1 cellular context compared by ENCODE assay signal in the genomic region with DNA sequence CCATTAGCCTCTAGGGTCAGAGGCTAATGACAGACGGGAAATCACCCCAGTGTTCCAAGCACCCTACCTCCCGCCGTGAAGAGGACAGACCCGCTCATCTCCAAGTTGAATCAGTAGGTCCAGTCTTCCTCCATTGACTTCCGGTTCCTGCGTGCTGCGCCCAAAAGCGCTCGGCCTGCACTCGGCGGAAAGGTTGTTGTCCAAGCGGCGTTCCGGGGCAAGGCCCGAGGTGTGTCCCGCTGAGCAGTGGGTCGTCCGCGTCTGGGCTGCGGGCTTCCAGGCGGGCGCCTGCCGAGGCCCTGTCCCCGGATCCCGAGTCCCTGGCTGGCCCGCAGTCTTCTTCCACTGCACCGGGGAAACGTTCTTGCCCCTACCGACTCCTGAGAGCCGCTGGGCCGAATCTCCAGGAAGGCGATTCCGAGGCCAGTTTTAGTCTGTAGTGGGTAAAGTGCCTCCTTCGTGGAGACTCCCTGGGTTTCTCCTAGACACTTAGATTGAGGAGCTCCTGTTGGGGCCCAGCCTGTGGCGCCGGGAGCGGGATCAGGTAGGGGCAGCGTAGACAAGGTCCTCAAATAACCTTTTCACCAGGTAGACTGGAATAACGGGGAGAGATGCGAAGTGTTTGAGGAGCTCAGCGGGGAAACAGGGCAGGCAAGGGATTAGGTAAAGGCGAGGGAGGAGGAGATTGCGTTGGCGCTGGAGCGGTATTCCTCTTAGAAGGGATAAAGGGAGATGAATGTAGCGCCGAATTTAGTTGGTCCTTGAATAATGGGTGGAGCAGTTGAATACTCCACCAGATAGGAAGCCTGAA.
TF ChIP-seq lines count a peak whose summit lies in the region.

A gene with protein sequence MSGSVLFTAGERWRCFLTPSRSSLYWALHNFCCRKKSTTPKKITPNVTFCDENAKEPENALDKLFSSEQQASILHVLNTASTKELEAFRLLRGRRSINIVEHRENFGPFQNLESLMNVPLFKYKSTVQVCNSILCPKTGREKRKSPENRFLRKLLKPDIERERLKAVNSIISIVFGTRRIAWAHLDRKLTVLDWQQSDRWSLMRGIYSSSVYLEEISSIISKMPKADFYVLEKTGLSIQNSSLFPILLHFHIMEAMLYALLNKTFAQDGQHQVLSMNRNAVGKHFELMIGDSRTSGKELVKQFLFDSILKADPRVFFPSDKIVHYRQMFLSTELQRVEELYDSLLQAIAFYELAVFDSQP (minus strand): TSS at position 138 of the 811 bp plus-strand sequence. CDS start 40 bp downstream, at position 98.

TF ChIP-seq in H1, 55 proteins besides CTCF, POLR2A, EP300 and RAD21 (continues in another document):
- TF ChIP-seq CBX5 (IDR thresholded peaks at IDR 0.05; ENCODE audit: low read depth, low read length) (no peak), POLR2AphosphoS5 (IDR thresholded peaks at IDR 0.05; ENCODE audit: low read depth, low read length) (peak; percentile 43; the same call in 1 of the 2 replicates), EZH2 (IDR thresholded peaks at IDR 0.05; ENCODE audit: low read depth, low read length, severe bottlenecking) (no peak), KDM5A (IDR thresholded peaks at IDR 0.05; ENCODE audit: low read length) (peak; percentile 88), SP1 (IDR thresholded peaks at IDR 0.05; ENCODE audit: low read depth, low read length) (peak; percentile 63; the same call in 1 of the 2 replicates), TAF7 (optimal IDR thresholded peaks at IDR 0.05; ENCODE audit: borderline replicate concordance, low read depth, low read length) (peak; percentile 72), RNF2 (IDR thresholded peaks at IDR 0.05; ENCODE audit: borderline replicate concordance, low read depth, low read length, missing control alignments, poor library complexity, severe bottlenecking) (no peak), GTF2F1 (IDR thresholded peaks at IDR 0.05; ENCODE audit: borderline replicate concordance, low read depth, low read length) (peak; percentile 83; the same call in 1 of the 2 replicates), CEBPB (IDR thresholded peaks at IDR 0.05; ENCODE audit: low read depth, low read length) (no peak), CTBP2 (IDR thresholded peaks at IDR 0.05; ENCODE audit: borderline replicate concordance, insufficient read depth, insufficient read length, low read length) (peak; percentile 81), BCL11A (IDR thresholded peaks at IDR 0.05; ENCODE audit: low read depth in 2 of 2, low read length in 2 of 2) (no peak), JUN (IDR thresholded peaks at IDR 0.05; ENCODE audit: low read depth, low read length) (no peak), TEAD4 (IDR thresholded peaks at IDR 0.05; ENCODE audit: low read depth, low read length) (peak; percentile 48; the same call in 1 of the 2 replicates), MAFK (IDR thresholded peaks at IDR 0.05; ENCODE audit: low read depth, low read length) (no peak; the same call in 1 of the 2 replicates), PHF8 (conservative IDR thresholded peaks at IDR 0.05; ENCODE audit: low read depth, low read length) (peak; percentile 74), NANOG (IDR thresholded peaks at IDR 0.05; ENCODE audit: insufficient read depth, low read depth, low read length, poor library complexity, severe bottlenecking) (peak; percentile 42), SIRT6 (IDR thresholded peaks at IDR 0.05; ENCODE audit: low read length) (no peak), BACH1 (IDR thresholded peaks at IDR 0.05; ENCODE audit: low read length) (peak; percentile 42; the same call in 1 of the 2 replicates), RBBP5 (IDR thresholded peaks at IDR 0.05; ENCODE audit: borderline replicate concordance, low read depth, low read length) (peak; percentile 75; the same call in 1 of the 2 replicates), HDAC6 (IDR thresholded peaks at IDR 0.05; ENCODE audit: low read depth, low read length) (no peak), RFX5 (IDR thresholded peaks at IDR 0.05; ENCODE audit: borderline replicate concordance, low read depth, low read length) (no peak), CBX8 (IDR thresholded peaks at IDR 0.05; ENCODE audit: borderline replicate concordance, low read depth, low read length) (no peak), BRCA1 (IDR thresholded peaks at IDR 0.05; ENCODE audit: low read depth, low read length) (no peak), POU5F1 (IDR thresholded peaks at IDR 0.05; ENCODE audit: low read depth, low read length) (0 out of 2 replicates have a peak, but pooled peaks have one; percentile 30), SUZ12 (IDR thresholded peaks at IDR 0.05; ENCODE audit: low read length) (no peak), SP2 (IDR thresholded peaks at IDR 0.05; ENCODE audit: low read length) (no peak), YY1 (IDR thresholded peaks at IDR 0.05; ENCODE audit: low read depth, low read length) (peak; percentile 88), CREB1 (IDR thresholded peaks at IDR 0.05) (peak; percentile 73; the same call in 1 of the 2 replicates), SP4 (IDR thresholded peaks at IDR 0.05; ENCODE audit: low read length) (peak; percentile 81), GABPA (IDR thresholded peaks at IDR 0.05; ENCODE audit: borderline replicate concordance, insufficient read depth, low read length) (peak; percentile 99), ASH2L (IDR thresholded peaks at IDR 0.05; ENCODE audit: low read length) (peak; percentile 82), RXRA (IDR thresholded peaks at IDR 0.05; ENCODE audit: insufficient read depth, low read depth, low read length) (no peak; the same call in 1 of the 2 replicates), ZNF274 (IDR thresholded peaks at IDR 0.05; ENCODE audit: borderline replicate concordance, extremely low read depth, low read length) (no peak), SIN3A (conservative IDR thresholded peaks at IDR 0.05 in 1 of 2, IDR thresholded peaks at IDR 0.05 in 1 of 2; ENCODE audit: low read depth in 1 of 2, low read length in 2 of 2) (peak; percentile 53 to 92; a peak in 3 of 4 replicates), TBP (IDR thresholded peaks at IDR 0.05; ENCODE audit: low read depth, low read length) (peak; percentile 84), SIX5 (IDR thresholded peaks at IDR 0.05; ENCODE audit: low read depth, low read length) (no peak; the same call in 1 of the 2 replicates), KDM4A (IDR thresholded peaks at IDR 0.05; ENCODE audit: low read depth, low read length, severe bottlenecking) (peak; percentile 62), FOSL1 (IDR thresholded peaks at IDR 0.05; ENCODE audit: insufficient read depth, low read depth, low read length) (0 out of 2 replicates have a peak, but pooled peaks have one; percentile 10), KDM1A (IDR thresholded peaks at IDR 0.05; ENCODE audit: borderline replicate concordance, low read length) (no peak), SRF (IDR thresholded peaks at IDR 0.05; ENCODE audit: low read depth, low read length) (no peak), CHD2 (IDR thresholded peaks at IDR 0.05; ENCODE audit: low read length) (peak; percentile 33; the same call in 1 of the 2 replicates)
- TF ChIP-seq, protein P1, sequence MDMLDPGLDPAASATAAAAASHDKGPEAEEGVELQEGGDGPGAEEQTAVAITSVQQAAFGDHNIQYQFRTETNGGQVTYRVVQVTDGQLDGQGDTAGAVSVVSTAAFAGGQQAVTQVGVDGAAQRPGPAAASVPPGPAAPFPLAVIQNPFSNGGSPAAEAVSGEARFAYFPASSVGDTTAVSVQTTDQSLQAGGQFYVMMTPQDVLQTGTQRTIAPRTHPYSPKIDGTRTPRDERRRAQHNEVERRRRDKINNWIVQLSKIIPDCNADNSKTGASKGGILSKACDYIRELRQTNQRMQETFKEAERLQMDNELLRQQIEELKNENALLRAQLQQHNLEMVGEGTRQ (IDR thresholded peaks at IDR 0.05; ENCODE audit: low read length), result peak; percentile 57
- TF ChIP-seq, protein P2, sequence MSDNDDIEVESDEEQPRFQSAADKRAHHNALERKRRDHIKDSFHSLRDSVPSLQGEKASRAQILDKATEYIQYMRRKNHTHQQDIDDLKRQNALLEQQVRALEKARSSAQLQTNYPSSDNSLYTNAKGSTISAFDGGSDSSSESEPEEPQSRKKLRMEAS (IDR thresholded peaks at IDR 0.05), result peak; percentile 78
- TF ChIP-seq, protein P3, sequence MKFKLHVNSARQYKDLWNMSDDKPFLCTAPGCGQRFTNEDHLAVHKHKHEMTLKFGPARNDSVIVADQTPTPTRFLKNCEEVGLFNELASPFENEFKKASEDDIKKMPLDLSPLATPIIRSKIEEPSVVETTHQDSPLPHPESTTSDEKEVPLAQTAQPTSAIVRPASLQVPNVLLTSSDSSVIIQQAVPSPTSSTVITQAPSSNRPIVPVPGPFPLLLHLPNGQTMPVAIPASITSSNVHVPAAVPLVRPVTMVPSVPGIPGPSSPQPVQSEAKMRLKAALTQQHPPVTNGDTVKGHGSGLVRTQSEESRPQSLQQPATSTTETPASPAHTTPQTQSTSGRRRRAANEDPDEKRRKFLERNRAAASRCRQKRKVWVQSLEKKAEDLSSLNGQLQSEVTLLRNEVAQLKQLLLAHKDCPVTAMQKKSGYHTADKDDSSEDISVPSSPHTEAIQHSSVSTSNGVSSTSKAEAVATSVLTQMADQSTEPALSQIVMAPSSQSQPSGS (IDR thresholded peaks at IDR 0.05; ENCODE audit: low read length), result 0 out of 2 replicates have a peak, but pooled peaks have one; percentile 69
- TF ChIP-seq, protein P4, sequence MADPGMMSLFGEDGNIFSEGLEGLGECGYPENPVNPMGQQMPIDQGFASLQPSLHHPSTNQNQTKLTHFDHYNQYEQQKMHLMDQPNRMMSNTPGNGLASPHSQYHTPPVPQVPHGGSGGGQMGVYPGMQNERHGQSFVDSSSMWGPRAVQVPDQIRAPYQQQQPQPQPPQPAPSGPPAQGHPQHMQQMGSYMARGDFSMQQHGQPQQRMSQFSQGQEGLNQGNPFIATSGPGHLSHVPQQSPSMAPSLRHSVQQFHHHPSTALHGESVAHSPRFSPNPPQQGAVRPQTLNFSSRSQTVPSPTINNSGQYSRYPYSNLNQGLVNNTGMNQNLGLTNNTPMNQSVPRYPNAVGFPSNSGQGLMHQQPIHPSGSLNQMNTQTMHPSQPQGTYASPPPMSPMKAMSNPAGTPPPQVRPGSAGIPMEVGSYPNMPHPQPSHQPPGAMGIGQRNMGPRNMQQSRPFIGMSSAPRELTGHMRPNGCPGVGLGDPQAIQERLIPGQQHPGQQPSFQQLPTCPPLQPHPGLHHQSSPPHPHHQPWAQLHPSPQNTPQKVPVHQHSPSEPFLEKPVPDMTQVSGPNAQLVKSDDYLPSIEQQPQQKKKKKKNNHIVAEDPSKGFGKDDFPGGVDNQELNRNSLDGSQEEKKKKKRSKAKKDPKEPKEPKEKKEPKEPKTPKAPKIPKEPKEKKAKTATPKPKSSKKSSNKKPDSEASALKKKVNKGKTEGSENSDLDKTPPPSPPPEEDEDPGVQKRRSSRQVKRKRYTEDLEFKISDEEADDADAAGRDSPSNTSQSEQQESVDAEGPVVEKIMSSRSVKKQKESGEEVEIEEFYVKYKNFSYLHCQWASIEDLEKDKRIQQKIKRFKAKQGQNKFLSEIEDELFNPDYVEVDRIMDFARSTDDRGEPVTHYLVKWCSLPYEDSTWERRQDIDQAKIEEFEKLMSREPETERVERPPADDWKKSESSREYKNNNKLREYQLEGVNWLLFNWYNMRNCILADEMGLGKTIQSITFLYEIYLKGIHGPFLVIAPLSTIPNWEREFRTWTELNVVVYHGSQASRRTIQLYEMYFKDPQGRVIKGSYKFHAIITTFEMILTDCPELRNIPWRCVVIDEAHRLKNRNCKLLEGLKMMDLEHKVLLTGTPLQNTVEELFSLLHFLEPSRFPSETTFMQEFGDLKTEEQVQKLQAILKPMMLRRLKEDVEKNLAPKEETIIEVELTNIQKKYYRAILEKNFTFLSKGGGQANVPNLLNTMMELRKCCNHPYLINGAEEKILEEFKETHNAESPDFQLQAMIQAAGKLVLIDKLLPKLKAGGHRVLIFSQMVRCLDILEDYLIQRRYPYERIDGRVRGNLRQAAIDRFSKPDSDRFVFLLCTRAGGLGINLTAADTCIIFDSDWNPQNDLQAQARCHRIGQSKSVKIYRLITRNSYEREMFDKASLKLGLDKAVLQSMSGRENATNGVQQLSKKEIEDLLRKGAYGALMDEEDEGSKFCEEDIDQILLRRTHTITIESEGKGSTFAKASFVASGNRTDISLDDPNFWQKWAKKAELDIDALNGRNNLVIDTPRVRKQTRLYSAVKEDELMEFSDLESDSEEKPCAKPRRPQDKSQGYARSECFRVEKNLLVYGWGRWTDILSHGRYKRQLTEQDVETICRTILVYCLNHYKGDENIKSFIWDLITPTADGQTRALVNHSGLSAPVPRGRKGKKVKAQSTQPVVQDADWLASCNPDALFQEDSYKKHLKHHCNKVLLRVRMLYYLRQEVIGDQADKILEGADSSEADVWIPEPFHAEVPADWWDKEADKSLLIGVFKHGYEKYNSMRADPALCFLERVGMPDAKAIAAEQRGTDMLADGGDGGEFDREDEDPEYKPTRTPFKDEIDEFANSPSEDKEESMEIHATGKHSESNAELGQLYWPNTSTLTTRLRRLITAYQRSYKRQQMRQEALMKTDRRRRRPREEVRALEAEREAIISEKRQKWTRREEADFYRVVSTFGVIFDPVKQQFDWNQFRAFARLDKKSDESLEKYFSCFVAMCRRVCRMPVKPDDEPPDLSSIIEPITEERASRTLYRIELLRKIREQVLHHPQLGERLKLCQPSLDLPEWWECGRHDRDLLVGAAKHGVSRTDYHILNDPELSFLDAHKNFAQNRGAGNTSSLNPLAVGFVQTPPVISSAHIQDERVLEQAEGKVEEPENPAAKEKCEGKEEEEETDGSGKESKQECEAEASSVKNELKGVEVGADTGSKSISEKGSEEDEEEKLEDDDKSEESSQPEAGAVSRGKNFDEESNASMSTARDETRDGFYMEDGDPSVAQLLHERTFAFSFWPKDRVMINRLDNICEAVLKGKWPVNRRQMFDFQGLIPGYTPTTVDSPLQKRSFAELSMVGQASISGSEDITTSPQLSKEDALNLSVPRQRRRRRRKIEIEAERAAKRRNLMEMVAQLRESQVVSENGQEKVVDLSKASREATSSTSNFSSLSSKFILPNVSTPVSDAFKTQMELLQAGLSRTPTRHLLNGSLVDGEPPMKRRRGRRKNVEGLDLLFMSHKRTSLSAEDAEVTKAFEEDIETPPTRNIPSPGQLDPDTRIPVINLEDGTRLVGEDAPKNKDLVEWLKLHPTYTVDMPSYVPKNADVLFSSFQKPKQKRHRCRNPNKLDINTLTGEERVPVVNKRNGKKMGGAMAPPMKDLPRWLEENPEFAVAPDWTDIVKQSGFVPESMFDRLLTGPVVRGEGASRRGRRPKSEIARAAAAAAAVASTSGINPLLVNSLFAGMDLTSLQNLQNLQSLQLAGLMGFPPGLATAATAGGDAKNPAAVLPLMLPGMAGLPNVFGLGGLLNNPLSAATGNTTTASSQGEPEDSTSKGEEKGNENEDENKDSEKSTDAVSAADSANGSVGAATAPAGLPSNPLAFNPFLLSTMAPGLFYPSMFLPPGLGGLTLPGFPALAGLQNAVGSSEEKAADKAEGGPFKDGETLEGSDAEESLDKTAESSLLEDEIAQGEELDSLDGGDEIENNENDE (IDR thresholded peaks at IDR 0.05; ENCODE audit: insufficient replicate concordance, low read length), result no peak
- TF ChIP-seq, protein P5, sequence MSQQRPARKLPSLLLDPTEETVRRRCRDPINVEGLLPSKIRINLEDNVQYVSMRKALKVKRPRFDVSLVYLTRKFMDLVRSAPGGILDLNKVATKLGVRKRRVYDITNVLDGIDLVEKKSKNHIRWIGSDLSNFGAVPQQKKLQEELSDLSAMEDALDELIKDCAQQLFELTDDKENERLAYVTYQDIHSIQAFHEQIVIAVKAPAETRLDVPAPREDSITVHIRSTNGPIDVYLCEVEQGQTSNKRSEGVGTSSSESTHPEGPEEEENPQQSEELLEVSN (IDR thresholded peaks at IDR 0.05), result peak; percentile 60
- TF ChIP-seq, protein P6, sequence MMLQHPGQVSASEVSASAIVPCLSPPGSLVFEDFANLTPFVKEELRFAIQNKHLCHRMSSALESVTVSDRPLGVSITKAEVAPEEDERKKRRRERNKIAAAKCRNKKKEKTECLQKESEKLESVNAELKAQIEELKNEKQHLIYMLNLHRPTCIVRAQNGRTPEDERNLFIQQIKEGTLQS (IDR thresholded peaks at IDR 0.05; ENCODE audit: insufficient read depth, low read depth, low read length), result no peak
